In the genomic region with DNA sequence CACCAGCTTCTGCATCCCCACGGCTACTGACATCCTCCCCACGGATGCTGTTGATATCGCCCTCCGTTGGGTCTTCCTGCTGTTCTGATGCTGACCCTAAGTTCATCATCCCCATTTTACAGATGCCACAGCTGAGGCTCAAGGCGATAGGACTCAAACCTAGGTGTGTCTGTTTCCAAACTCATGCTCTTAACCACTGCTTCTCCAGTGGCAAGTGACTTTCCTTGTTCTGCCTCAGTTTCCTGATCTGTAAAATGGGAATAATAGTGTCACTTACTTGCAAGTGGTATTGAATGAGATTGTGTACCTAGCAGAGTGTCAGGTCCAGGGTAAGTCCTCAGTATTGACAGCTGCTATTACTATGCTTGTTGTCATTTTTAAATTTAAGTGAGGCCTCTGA, we compare ENCODE assay signal across 1 cellular context.
TF ChIP-seq lines count a peak whose summit lies in the region.

No MANE protein-coding gene starts in this region.

TF ChIP-seq in HepG2, 621 proteins besides CTCF, POLR2A, EP300 and RAD21:
- TF ChIP-seq CHD4 (IDR thresholded peaks at IDR 0.05; ENCODE audit: borderline replicate concordance, low read length) = no peak
- TF ChIP-seq ZNF629 (CRISPR knock-in tag; conservative IDR thresholded peaks at IDR 0.05) = peak; percentile 79
